27 cellular contexts compared by ENCODE assay signal in genomic region chr2:199946196-199946595, GRCh38.
"Had no signal": no experiment of that assay in that cellular context is flagged by ENCODE, and none has a peak within 500 bp of the region (broad histone marks: within the 10 kb centered on the region; RNA-seq: fewer than 3 reads in every experiment).

No MANE protein-coding gene starts in this region.

- H3K27ac Mint-ChIP-seq: activated naive CD4-positive, alpha-beta T cell treated with anti-CD3 and anti-CD28 coated beads, Interleukin-2, amount 50 U/mL, for 24 hours; activated T-helper 2 cell treated with anti-CD3 and anti-CD28 coated beads, Interferon-gamma antibody, Interleukin-2, Interleukin-4, amounts not matched to agents 10 μg/mL and 5 μg/mL and 100 μg/mL, durations not matched to agents 14 hours and 24 hours and 36 hours; nephron progenitor cell had no signal

- DNase-seq: activated CD4-positive, alpha-beta T cell treated with anti-CD3 and anti-CD28 coated beads, Interleukin-2, amount 50 U/mL, for 4 hours; activated CD4-positive, CD25-positive, alpha-beta regulatory T cell treated with anti-CD3 and anti-CD28 coated beads, Interleukin-2, amount 50 U/mL, for 72 hours; activated CD8-positive, alpha-beta memory T cell treated with anti-CD3 and anti-CD28 coated beads, Interleukin-2, amount 50 U/mL, for 4 hours; activated T-cell treated with anti-CD3 and anti-CD28 coated beads, Interleukin-2, amount 50 U/mL, for 4 hours; adrenal gland; aorta; body of pancreas; cerebellar nuclear complex; colonic mucosa; effector memory CD4-positive, alpha-beta T cell; gastrocnemius medialis; left cardiac atrium; left ventricle myocardium superior; mammary epithelial cell; nephron progenitor cell; ovary; sigmoid colon; small intestine; stimulated activated CD4-positive, alpha-beta T cell treated with anti-CD3 and anti-CD28 coated beads, Interleukin-2, amount 100 ng/mL, for 24 hours; stimulated activated naive CD4-positive, alpha-beta T cell; T-helper 17 cell; T1000; tibial artery; upper lobe of right lung had no signal

- H3K4me3 Mint-ChIP-seq: activated naive CD4-positive, alpha-beta T cell treated with anti-CD3 and anti-CD28 coated beads, Interleukin-2, amount 50 U/mL, for 24 hours; activated T-cell treated with anti-CD3 and anti-CD28 coated beads, Interleukin-2, amount 50 U/mL, for 4 hours; nephron progenitor cell; T-helper 17 cell had no signal

- ATAC-seq: activated T-cell treated with anti-CD3 and anti-CD28 coated beads, Interleukin-2, amount 50 U/mL, for 4 hours; body of pancreas; gastrocnemius medialis; left ventricle myocardium superior; T-helper 17 cell; upper lobe of right lung had no signal

- H3K9me3 Mint-ChIP-seq: activated naive CD4-positive, alpha-beta T cell treated with anti-CD3 and anti-CD28 coated beads, Interleukin-2, amount 50 U/mL, for 24 hours; activated T-cell treated with anti-CD3 and anti-CD28 coated beads, Interleukin-2, amount 50 U/mL, for 4 hours; activated T-helper 2 cell treated with anti-CD3 and anti-CD28 coated beads, Interferon-gamma antibody, Interleukin-2, Interleukin-4, amounts not matched to agents 10 μg/mL and 5 μg/mL and 100 μg/mL, durations not matched to agents 14 hours and 24 hours and 36 hours; nephron progenitor cell had no signal

- H3K4me1 Mint-ChIP-seq: nephron progenitor cell had no signal

- H3K27me3 Mint-ChIP-seq: activated naive CD4-positive, alpha-beta T cell treated with anti-CD3 and anti-CD28 coated beads, Interleukin-2, amount 50 U/mL, for 24 hours; progenitor cell of endocrine pancreas; T-helper 17 cell had no signal
